18 cellular contexts compared by ENCODE assay signal in genomic region chr6:75759207-75759606, GRCh38. TPM values are rescaled to one million over a fixed set of nuclear protein-coding genes. Genes with fewer than 3 reads are reported as not detected.
DNase-seq lines count a peak whose midpoint lies in the region; ATAC-seq and TF ChIP-seq lines count a peak whose summit lies in the region.
"Had no signal": no experiment of that assay in that cellular context is flagged by ENCODE, and none has a peak within 500 bp of the region (broad histone marks: within the 10 kb centered on the region; RNA-seq: fewer than 3 reads in every experiment).

No MANE protein-coding gene starts in this region.

- no peak for TF ChIP-seq POLR2A in heart left ventricle (IDR thresholded peaks at IDR 0.05)

- intact Hi-C loops in heart left ventricle (cut with DNase I), result no loop called here

- WGBS in heart left ventricle, 4 donors, result 65 to 68% (median 66%) methylated on average over 5 of the region's 5 CpGs

- ATAC-seq in heart left ventricle, result no peak

- H3K9me3 ChIP-seq in heart left ventricle (no peaks in the 10 kb centered on the region), BE2C (no peaks in the 10 kb centered on the region)
- H3K9me3 ChIP-seq: adrenal gland, ovary had no signal

- H3K27me3 ChIP-seq in H7 (ENCODE audit: control insufficient read depth, insufficient read depth, low read length) (no peaks in the 10 kb centered on the region), heart left ventricle (peaks cover 0 to 3% (median 0%) of the 10 kb centered on the region in 9 donors), BE2C (peaks cover 7% of the 10 kb centered on the region; the same call in 1 of the 2 replicates)
- H3K27me3 ChIP-seq: adrenal gland, ovary had no signal

- no peaks in the 10 kb centered on the region for H3K36me3 ChIP-seq in H7 (replicated peaks; ENCODE audit: control insufficient read depth, insufficient read depth, low read length)
- peaks cover 0 to 3% (median 0%) of the 10 kb centered on the region in 9 donors for H3K36me3 ChIP-seq in heart left ventricle
- H3K36me3 ChIP-seq in BE2C, result no peaks in the 10 kb centered on the region
- H3K36me3 ChIP-seq: adrenal gland, ovary had no signal

- H3K4me3 ChIP-seq in H7 (ENCODE audit: insufficient read depth, low read depth, low read length) (no peak overlapping the region), epithelial cell of proximal tubule (ENCODE audit: low read depth, low read length) (peak overlapping the region; percentile 9), heart left ventricle (no peak overlapping the region), BE2C (ENCODE audit: low read depth, low read length) (no peak overlapping the region)
- H3K4me3 ChIP-seq: adrenal gland, ovary, SK-N-MC had no signal

- H3K27ac ChIP-seq in substantia nigra (ENCODE audit: low read depth, low read length, poor library complexity, severe bottlenecking), result peak overlapping the region; percentile 30
- H3K27ac ChIP-seq in heart left ventricle, result no peak overlapping the region
- H3K27ac ChIP-seq: adrenal gland, C4-2B, epithelial cell of prostate, ovary, SK-N-MC had no signal

- peaks cover 0 to 18% (median 2%) of the 10 kb centered on the region in 12 donors for H3K4me1 ChIP-seq in heart left ventricle
- H3K4me1 ChIP-seq in BE2C, result no peaks in the 10 kb centered on the region

- TF ChIP-seq CTCF in epithelial cell of proximal tubule (conservative IDR thresholded peaks at IDR 0.05; ENCODE audit: low read depth, low read length) (peak; percentile 13), heart left ventricle (IDR thresholded peaks at IDR 0.05) (no peak), BE2C (IDR thresholded peaks at IDR 0.05; ENCODE audit: low read depth, low read length) (no peak)

- DNase-seq in H7 (peak; percentile 27), NCI-H2107 treated with DMSO at 0.1 percent for 48 hours (lab: John Stamatoyannopoulos, UW; ENCODE audit: unreplicated experiment) (peak; percentile 76), epithelial cell of proximal tubule (ENCODE audit: low read depth) (no peak), substantia nigra (lab: John Stamatoyannopoulos, UW) (no peak), heart left ventricle (no peak), mesenteric fat pad (ENCODE audit: low spot score) (no peak), BE2C (no peak), NCI-H510A treated with DMSO at 0.1 percent for 48 hours (lab: John Stamatoyannopoulos, UW) (no peak)
- DNase-seq: activated CD4-positive, alpha-beta T cell treated with anti-CD3 and anti-CD28 coated beads, Interleukin-2, amount 50 U/mL, for 4 hours; activated T-cell treated with anti-CD3 and anti-CD28 coated beads, Interleukin-2, amount 50 U/mL, for 48 hours; adrenal gland; NCI-H1105; NCI-H345; ovary had no signal

RNA-seq across cellular contexts. Expression of gene MYO6, which starts 10.2 kb away (rescaled TPM):
- total RNA-seq in H7 (2014; rRNA removed; shearing (Covaris generic)), result 5.3 and 10.6 TPM in 2 replicates
- 23.4 and 50.7 TPM in 2 replicates for total RNA-seq in epithelial cell of proximal tubule
- 1 to 10 TPM; 4.2 to 9.5 (median 5.8) TPM for total RNA-seq in heart left ventricle
- polyA plus RNA-seq in heart left ventricle, result 1 to 10 TPM; 3.1 to 4.1 TPM
- 19.9 TPM for total RNA-seq in mesenteric fat pad
- 0.42 TPM for polyA plus RNA-seq in BE2C (2012; ENCODE audit: insufficient read depth, insufficient read length, low read depth)
- total RNA-seq: OCI-LY7 had no signal

Comparison
In these comparisons a context has a peak if more than half of its experiments do, and no peak if none do; other contexts are left out.
1. DNase-seq: peak in H7 (single experiment) and NCI-H2107 treated with DMSO at 0.1 percent for 48 hours (single experiment); none in epithelial cell of proximal tubule (single experiment), substantia nigra (0 of 49), heart left ventricle (0 of 5), mesenteric fat pad (single experiment), BE2C (single experiment) and NCI-H510A treated with DMSO at 0.1 percent for 48 hours (single experiment).